8 cellular contexts compared by ENCODE assay signal in the genomic region with DNA sequence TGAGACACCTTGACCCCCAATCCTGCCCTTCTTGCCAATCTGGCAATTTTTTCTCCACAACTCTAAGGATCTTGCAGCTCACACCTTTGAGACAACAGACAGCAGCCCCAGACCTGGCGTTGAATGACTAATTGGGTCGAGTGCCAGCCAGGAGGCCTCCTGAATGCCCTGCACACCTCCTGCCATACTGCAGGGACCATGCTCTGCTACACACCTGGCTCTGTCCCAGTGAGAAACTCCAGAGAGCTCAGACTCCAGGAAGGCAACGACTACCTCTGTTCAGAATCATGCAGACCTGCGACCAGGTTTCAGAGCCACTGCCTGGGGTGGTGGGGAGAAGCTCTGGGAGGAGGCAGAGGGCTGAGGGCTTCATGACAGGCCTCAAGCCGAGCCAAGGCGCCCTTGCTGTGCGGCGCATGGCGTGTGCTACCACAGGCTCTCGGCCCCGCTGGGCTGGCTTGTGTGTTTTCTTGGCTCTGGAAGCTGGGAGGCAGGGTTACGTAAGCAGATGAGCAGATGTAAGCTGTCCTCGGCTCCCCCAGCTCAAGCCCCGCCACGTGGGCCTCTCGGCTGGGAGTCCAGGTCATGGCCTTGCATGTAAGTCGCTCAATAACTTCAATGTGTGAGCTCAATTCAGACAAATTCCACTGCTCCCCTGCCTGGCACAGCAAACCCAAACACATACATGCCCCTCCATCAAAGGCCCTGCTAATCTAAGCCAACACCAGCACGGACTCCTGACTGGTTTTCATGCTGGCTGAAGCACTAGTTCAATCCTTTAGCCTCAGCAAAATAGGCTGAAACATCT. TPM values are rescaled to one million over a fixed set of nuclear protein-coding genes. Genes with fewer than 3 reads are reported as not detected.
DNase-seq lines count a peak whose midpoint lies in the region; ATAC-seq and TF ChIP-seq lines count a peak whose summit lies in the region.

No MANE protein-coding gene starts in this region.

- no peaks in the 10 kb centered on the region for H3K36me3 ChIP-seq in uterus

- no peaks in the 10 kb centered on the region for H3K9me3 ChIP-seq in uterus

- intact Hi-C loops in uterus (cut with DNase I; ENCODE audit: low total_unique reads) = no loop called here

- no peak overlapping the region for H3K4me3 ChIP-seq in uterus

- ATAC-seq in GM19324 (IDR thresholded peaks at IDR 0.05; ENCODE audit: low FRiP score, unreplicated experiment) (no peak), HG02588 (IDR thresholded peaks at IDR 0.05; ENCODE audit: unreplicated experiment) (no peak)

- no peak for TF ChIP-seq POLR2A in uterus (IDR thresholded peaks at IDR 0.05)

- peaks cover 25 to 42% of the 10 kb centered on the region in 2 donors for H3K4me1 ChIP-seq in uterus

- H3K27me3 ChIP-seq in uterus = no peaks in the 10 kb centered on the region

- no peak for TF ChIP-seq CTCF in uterus (IDR thresholded peaks at IDR 0.05)

- peak overlapping the region; percentile 36 to 73 for H3K27ac ChIP-seq in uterus

- DNase-seq in AG08395 (ENCODE audit: low spot score) (peak; percentile 80), HuH-7 (ENCODE audit: low spot score) (peak; percentile 65), cerebellar cortex (ENCODE audit: low spot score) (peak; percentile 93), mesenteric fat pad (ENCODE audit: low spot score) (peak; percentile 90), uterus (peak; percentile 76 to 81)
- DNase-seq in effector CD8-positive, alpha-beta T cell (lab: John Stamatoyannopoulos, UW) = no peak

RNA-seq across cellular contexts. Expression of a gene that starts 27.5 kb away (rescaled TPM):
- total RNA-seq in mesenteric fat pad = 115 TPM
- total RNA-seq in uterus = 10 to 100 TPM; 13.1 to 66.3 (median 37.1) TPM
